ENCODE assay signal across 27 cellular contexts in genomic region chr5:98736753-98737152, GRCh38.
"Had no signal": no experiment of that assay in that cellular context is flagged by ENCODE, and none has a peak within 500 bp of the region (broad histone marks: within the 10 kb centered on the region; RNA-seq: fewer than 3 reads in every experiment).

No MANE protein-coding gene starts in this region.

- H3K36me3 ChIP-seq: adrenal gland, cardiac muscle cell had no signal

- H3K4me3 ChIP-seq: adrenal gland, body of pancreas, cardiac muscle cell had no signal

- H3K27ac ChIP-seq: adrenal gland, body of pancreas, cardiac muscle cell had no signal

- H3K9me3 ChIP-seq: adrenal gland had no signal

- H3K4me1 ChIP-seq: adrenal gland, body of pancreas had no signal

- ATAC-seq: activated CD4-positive, alpha-beta T cell treated with anti-CD3 and anti-CD28 coated beads for 36 hours; activated CD8-positive, alpha-beta memory T cell treated with anti-CD3 and anti-CD28 coated beads, Interleukin-2, amount 10 ng/mL, durations not matched to agents 7 days and 5 days; activated CD8-positive, alpha-beta T cell treated with anti-CD3 and anti-CD28 coated beads, Interleukin-2, amount 10 ng/mL, durations not matched to agents 7 days and 5 days; activated naive CD8-positive, alpha-beta T cell treated with anti-CD3 and anti-CD28 coated beads, Interleukin-2, amount 50 U/mL, for 24 hours; body of pancreas; esophagus mucosa had no signal

- DNase-seq: activated CD4-positive, alpha-beta memory T cell treated with anti-CD3 and anti-CD28 coated beads for 36 hours; activated CD4-positive, alpha-beta T cell treated with anti-CD3 and anti-CD28 coated beads for 36 hours; activated CD4-positive, alpha-beta T cell treated with anti-CD3 and anti-CD28 coated beads, Interleukin-2, amount 10 ng/mL, durations not matched to agents 24 days and 14 days; activated CD4-positive, CD25-positive, alpha-beta regulatory T cell; activated CD4-positive, CD25-positive, alpha-beta regulatory T cell treated with anti-CD3 and anti-CD28 coated beads, Interleukin-2, amount 50 U/mL, for 72 hours; activated CD8-positive, alpha-beta memory T cell treated with anti-CD3 and anti-CD28 coated beads, Interleukin-2, amount 10 ng/mL, durations not matched to agents 7 days and 5 days; activated CD8-positive, alpha-beta memory T cell treated with anti-CD3 and anti-CD28 coated beads, Interleukin-2, amount 50 U/mL, for 4 hours; activated CD8-positive, alpha-beta T cell treated with anti-CD3 and anti-CD28 coated beads, Interleukin-2, amount 10 ng/mL, durations not matched to agents 7 days and 5 days; activated effector memory CD4-positive, alpha-beta T cell treated with anti-CD3 and anti-CD28 coated beads, Interleukin-2, amount 50 U/mL, for 16 hours; activated naive CD4-positive, alpha-beta T cell treated with anti-CD3 and anti-CD28 coated beads for 36 hours; activated naive CD8-positive, alpha-beta T cell treated with anti-CD3 and anti-CD28 coated beads for 36 hours; activated naive CD8-positive, alpha-beta T cell treated with anti-CD3 and anti-CD28 coated beads, Interleukin-2, amount 50 U/mL, for 24 hours; activated T-cell treated with anti-CD3 and anti-CD28 coated beads, Interleukin-2, amount 50 U/mL, for 1 hour; activated T-cell treated with anti-CD3 and anti-CD28 coated beads, Interleukin-2, amount 50 U/mL, for 48 hours; adrenal gland; amygdala; aorta; body of pancreas; cortex of kidney; dermis blood vessel endothelial cell; effector CD4-positive, alpha-beta T cell; head of caudate nucleus; T-helper 2 cell had no signal

- H3K27me3 ChIP-seq: adrenal gland, body of pancreas, cardiac muscle cell had no signal

- FAIRE-seq: colon, frontal cortex had no signal
